In genomic region chr7:16270844-16271243, GRCh38 we compare ENCODE assay signal across 1 cellular context.
A peak's percentile ranks its signal among the peaks of the same experiment; 100 is the strongest.
TF ChIP-seq lines count a peak whose summit lies in the region.

No MANE protein-coding gene starts in this region.

TF ChIP-seq in K562, 482 proteins besides CTCF, POLR2A, EP300 and RAD21 (continued from another document):
- TF ChIP-seq, protein P1, sequence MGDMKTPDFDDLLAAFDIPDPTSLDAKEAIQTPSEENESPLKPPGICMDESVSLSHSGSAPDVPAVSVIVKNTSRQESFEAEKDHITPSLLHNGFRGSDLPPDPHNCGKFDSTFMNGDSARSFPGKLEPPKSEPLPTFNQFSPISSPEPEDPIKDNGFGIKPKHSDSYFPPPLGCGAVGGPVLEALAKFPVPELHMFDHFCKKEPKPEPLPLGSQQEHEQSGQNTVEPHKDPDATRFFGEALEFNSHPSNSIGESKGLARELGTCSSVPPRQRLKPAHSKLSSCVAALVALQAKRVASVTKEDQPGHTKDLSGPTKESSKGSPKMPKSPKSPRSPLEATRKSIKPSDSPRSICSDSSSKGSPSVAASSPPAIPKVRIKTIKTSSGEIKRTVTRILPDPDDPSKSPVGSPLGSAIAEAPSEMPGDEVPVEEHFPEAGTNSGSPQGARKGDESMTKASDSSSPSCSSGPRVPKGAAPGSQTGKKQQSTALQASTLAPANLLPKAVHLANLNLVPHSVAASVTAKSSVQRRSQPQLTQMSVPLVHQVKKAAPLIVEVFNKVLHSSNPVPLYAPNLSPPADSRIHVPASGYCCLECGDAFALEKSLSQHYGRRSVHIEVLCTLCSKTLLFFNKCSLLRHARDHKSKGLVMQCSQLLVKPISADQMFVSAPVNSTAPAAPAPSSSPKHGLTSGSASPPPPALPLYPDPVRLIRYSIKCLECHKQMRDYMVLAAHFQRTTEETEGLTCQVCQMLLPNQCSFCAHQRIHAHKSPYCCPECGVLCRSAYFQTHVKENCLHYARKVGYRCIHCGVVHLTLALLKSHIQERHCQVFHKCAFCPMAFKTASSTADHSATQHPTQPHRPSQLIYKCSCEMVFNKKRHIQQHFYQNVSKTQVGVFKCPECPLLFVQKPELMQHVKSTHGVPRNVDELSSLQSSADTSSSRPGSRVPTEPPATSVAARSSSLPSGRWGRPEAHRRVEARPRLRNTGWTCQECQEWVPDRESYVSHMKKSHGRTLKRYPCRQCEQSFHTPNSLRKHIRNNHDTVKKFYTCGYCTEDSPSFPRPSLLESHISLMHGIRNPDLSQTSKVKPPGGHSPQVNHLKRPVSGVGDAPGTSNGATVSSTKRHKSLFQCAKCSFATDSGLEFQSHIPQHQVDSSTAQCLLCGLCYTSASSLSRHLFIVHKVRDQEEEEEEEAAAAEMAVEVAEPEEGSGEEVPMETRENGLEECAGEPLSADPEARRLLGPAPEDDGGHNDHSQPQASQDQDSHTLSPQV (IDR thresholded peaks at IDR 0.05), result peak; percentile 68
- TF ChIP-seq TCF7 (IDR thresholded peaks at IDR 0.05; ENCODE audit: borderline replicate concordance) (no peak), HLTF (IDR thresholded peaks at IDR 0.05) (no peak), CREB3L1 (IDR thresholded peaks at IDR 0.05; ENCODE audit: borderline replicate concordance, low read depth) (no peak), GABPB1 (CRISPR knock-in tag; IDR thresholded peaks at IDR 0.05) (no peak), DMBX1 (CRISPR knock-in tag; IDR thresholded peaks at IDR 0.05; ENCODE audit: borderline replicate concordance) (peak; percentile 74; the same call in 1 of the 2 replicates), MEF2A (IDR thresholded peaks at IDR 0.05; ENCODE audit: control insufficient read depth, low read depth, low read length) (no peak), NFYB (IDR thresholded peaks at IDR 0.05; ENCODE audit: extremely low read depth, insufficient read length) (no peak), ZNF511 (CRISPR knock-in tag; IDR thresholded peaks at IDR 0.05) (no peak), OTX1 (CRISPR knock-in tag; IDR thresholded peaks at IDR 0.05) (no peak), POU5F1 (IDR thresholded peaks at IDR 0.05; ENCODE audit: borderline replicate concordance, low read depth, low read length, partially characterized antibody) (no peak), JUN (IDR thresholded peaks at IDR 0.05; ENCODE audit: borderline replicate concordance, low read depth, low read length) (no peak), JUN (CRISPR knock-in tag; IDR thresholded peaks at IDR 0.05; ENCODE audit: borderline replicate concordance) (no peak), HDAC1 (IDR thresholded peaks at IDR 0.05) (0 out of 4 replicates have a peak, but pooled peaks of 1 of the 2 experiments have one; percentile 20), ZFP1 (CRISPR knock-in tag; IDR thresholded peaks at IDR 0.05) (no peak), KLF13 (tag; IDR thresholded peaks at IDR 0.05; ENCODE audit: borderline replicate concordance, low read depth) (no peak), ESRRA (IDR thresholded peaks at IDR 0.05; ENCODE audit: borderline replicate concordance, low read depth) (no peak)
- TF ChIP-seq, protein P2, sequence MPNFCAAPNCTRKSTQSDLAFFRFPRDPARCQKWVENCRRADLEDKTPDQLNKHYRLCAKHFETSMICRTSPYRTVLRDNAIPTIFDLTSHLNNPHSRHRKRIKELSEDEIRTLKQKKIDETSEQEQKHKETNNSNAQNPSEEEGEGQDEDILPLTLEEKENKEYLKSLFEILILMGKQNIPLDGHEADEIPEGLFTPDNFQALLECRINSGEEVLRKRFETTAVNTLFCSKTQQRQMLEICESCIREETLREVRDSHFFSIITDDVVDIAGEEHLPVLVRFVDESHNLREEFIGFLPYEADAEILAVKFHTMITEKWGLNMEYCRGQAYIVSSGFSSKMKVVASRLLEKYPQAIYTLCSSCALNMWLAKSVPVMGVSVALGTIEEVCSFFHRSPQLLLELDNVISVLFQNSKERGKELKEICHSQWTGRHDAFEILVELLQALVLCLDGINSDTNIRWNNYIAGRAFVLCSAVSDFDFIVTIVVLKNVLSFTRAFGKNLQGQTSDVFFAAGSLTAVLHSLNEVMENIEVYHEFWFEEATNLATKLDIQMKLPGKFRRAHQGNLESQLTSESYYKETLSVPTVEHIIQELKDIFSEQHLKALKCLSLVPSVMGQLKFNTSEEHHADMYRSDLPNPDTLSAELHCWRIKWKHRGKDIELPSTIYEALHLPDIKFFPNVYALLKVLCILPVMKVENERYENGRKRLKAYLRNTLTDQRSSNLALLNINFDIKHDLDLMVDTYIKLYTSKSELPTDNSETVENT (CRISPR knock-in tag; IDR thresholded peaks at IDR 0.05), result no peak
TF ChIP-seq in K562: peak in this region for 11.
